18 cellular contexts compared by ENCODE assay signal in the genomic region with DNA sequence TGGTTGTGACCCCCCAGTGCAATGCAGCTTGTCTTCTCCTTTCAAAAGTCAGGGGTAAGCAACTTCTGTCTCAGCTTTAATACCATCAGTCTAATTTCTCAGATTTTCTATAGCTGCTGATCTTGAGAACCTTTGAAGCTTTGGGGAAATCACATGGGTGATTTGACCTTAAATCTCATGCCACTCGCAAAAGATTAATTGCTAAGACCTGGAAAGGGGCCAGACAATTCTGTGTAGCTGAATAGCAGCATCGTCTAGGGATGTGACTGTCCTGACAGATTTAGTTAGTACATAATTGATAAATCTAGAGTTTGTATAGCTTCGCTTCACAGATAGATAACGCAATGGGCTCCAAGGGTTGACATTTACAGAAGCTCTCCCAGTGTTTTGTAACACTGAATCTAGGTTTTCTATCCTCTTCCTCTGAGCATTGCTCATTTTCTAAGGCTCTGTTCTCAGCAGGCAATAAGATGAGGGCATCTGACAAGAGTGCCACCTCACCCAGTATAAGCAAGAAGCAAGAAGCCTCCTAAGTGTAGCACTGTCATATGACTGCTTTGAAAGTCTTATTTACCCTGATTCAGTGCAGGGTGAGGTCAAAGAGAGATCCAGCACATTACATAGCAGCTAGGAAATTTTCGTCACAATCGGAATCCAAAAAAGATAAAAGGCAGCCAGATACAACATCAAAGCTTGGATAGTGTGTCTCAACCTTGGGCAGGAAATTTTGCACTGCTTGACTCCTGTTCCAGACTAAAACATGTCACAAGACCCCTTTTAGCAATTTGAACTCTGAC. TPM values are rescaled to one million over a fixed set of nuclear protein-coding genes. Genes with fewer than 3 reads are reported as not detected.
DNase-seq lines count a peak whose midpoint lies in the region; ATAC-seq and TF ChIP-seq lines count a peak whose summit lies in the region.
"Had no signal": no experiment of that assay in that cellular context is flagged by ENCODE, and none has a peak within 500 bp of the region (broad histone marks: within the 10 kb centered on the region; RNA-seq: fewer than 3 reads in every experiment).

No MANE protein-coding gene starts in this region.

- no peak overlapping the region for H3K4me3 ChIP-seq in body of pancreas
- no peak overlapping the region for H3K4me3 ChIP-seq in mesendoderm (ENCODE audit: low read length)
- H3K4me3 ChIP-seq: coronary artery, GM23248, Peyer's patch, right lobe of liver, vagina had no signal

- no peak for TF ChIP-seq CTCF in body of pancreas (IDR thresholded peaks at IDR 0.05)

- no peaks in the 10 kb centered on the region for H3K79me1 ChIP-seq in mesendoderm (ENCODE audit: low read length)

- TF ChIP-seq POLR2A in body of pancreas (IDR thresholded peaks at IDR 0.05): no peak

- H3K9me3 ChIP-seq in body of pancreas: no peaks in the 10 kb centered on the region
- H3K9me3 ChIP-seq: Peyer's patch, right lobe of liver, vagina had no signal

- intact Hi-C loops in body of pancreas (cut with DNase I): no loop called here

- H3K27ac ChIP-seq in body of pancreas (no peak overlapping the region), mesendoderm (ENCODE audit: low read depth, low read length) (no peak overlapping the region)
- H3K27ac ChIP-seq: GM23248, Peyer's patch, right lobe of liver, vagina had no signal

- H3K4me1 ChIP-seq in body of pancreas: peaks cover 14% of the 10 kb centered on the region
- peaks cover under 1% of the 10 kb centered on the region for H3K4me1 ChIP-seq in mesendoderm (ENCODE audit: control insufficient read depth, low read depth, low read length)
- H3K4me1 ChIP-seq: Peyer's patch, right lobe of liver had no signal

- H4K8ac ChIP-seq in mesendoderm (ENCODE audit: low read depth, low read length): no peak overlapping the region

- H3K18ac ChIP-seq in mesendoderm (ENCODE audit: low read length): peak overlapping the region; percentile 7

- H3K27me3 ChIP-seq in body of pancreas: no peaks in the 10 kb centered on the region
- H3K27me3 ChIP-seq in mesendoderm (ENCODE audit: insufficient read depth, low read length, poor library complexity): no peaks in the 10 kb centered on the region
- H3K27me3 ChIP-seq: Peyer's patch, right lobe of liver, vagina had no signal

- H3K4me2 ChIP-seq in mesendoderm (ENCODE audit: low read length): no peak overlapping the region

- H3K9ac ChIP-seq in mesendoderm (ENCODE audit: low read length): no peak overlapping the region
- H3K9ac ChIP-seq: GM23248 had no signal

- H3K23ac ChIP-seq in mesendoderm (ENCODE audit: low read length): no peak overlapping the region

- no peak overlapping the region for H3K4ac ChIP-seq in mesendoderm (ENCODE audit: low read depth, low read length)

- H2BK15ac ChIP-seq in mesendoderm (replicated peaks; ENCODE audit: low read depth): no peak overlapping the region

- H3K56ac ChIP-seq in mesendoderm (ENCODE audit: low read length): no peak overlapping the region

- no peaks in the 10 kb centered on the region for H3K79me2 ChIP-seq in mesendoderm (ENCODE audit: control insufficient read depth, insufficient read depth, low read length)

- peak; percentile 18 for ATAC-seq in body of pancreas

- H2AK5ac ChIP-seq in mesendoderm (ENCODE audit: low read length): no peak overlapping the region

- 30 to 34% methylated on average over 6 of the region's 6 CpGs for WGBS in body of pancreas, 2 donors
- WGBS in mesendoderm (ENCODE audit: extremely low coverage, insufficient coverage, low lambda C conversion rate): no CpG with 5 or more reads among the region's 6 CpGs

- DNase-seq in COR-L47 (lab: John Stamatoyannopoulos, UW) (peak; percentile 47), NCI-H524 (lab: John Stamatoyannopoulos, UW) (peak; percentile 63 to 86), body of pancreas (peak in 1 of 4 donors; percentile 5), mesendoderm (no peak), RKO (ENCODE audit: low spot score) (no peak), dermis blood vessel endothelial cell (no peak), NCI-H510A treated with DMSO at 0.1 percent for 48 hours (lab: John Stamatoyannopoulos, UW) (no peak)
- no peak for DNase-seq in NK-92 treated with Interleukin-12 subunit alpha and Interleukin-12 subunit beta, amount 100 ng/mL, for 24 hours (lab: John Stamatoyannopoulos, UW)
- DNase-seq: activated CD4-positive, alpha-beta T cell treated with anti-CD3 and anti-CD28 coated beads, Interleukin-2, amount 50 U/mL, for 1 hour; activated gamma-delta T cell treated with Interleukin-2 at 50 U/mL for 16 hours; anterior cingulate cortex; foreskin fibroblast; GM23248; nucleus accumbens; Peyer's patch; right lobe of liver had no signal

- H4K5ac ChIP-seq in mesendoderm (ENCODE audit: low read length): no peak overlapping the region

- H2BK5ac ChIP-seq in mesendoderm (ENCODE audit: low read length): no peak overlapping the region

- H3K36me3 ChIP-seq in body of pancreas (replicated peaks in 1 of 2; ENCODE audit: insufficient read depth in 1 of 2, low read depth in 2 of 2) (no peaks in the 10 kb centered on the region), mesendoderm (ENCODE audit: control insufficient read depth, insufficient read depth, low read length) (no peaks in the 10 kb centered on the region)
- H3K36me3 ChIP-seq: Peyer's patch, right lobe of liver, vagina had no signal

- no peak overlapping the region for H2BK120ac ChIP-seq in mesendoderm (ENCODE audit: low read depth, low read length)

RNA-seq across cellular contexts. Expression of gene DUT, which starts 47.7 kb away (rescaled TPM):
- 10 to 100 TPM; 71.1 to 77.8 TPM for total RNA-seq in body of pancreas
- polyA plus RNA-seq in mesendoderm (2013, experiment 1 of 2): 191 TPM
- 190 TPM for polyA plus RNA-seq in mesendoderm (2013, experiment 2 of 2)
- total RNA-seq in dermis blood vessel endothelial cell: 49.8 and 58.4 TPM in 2 replicates

Comparison
In these comparisons a context has a peak if more than half of its experiments do, and no peak if none do; other contexts are left out.
1. DNase-seq: peak in COR-L47 (single experiment) and NCI-H524 (2 of 2); none in mesendoderm (single experiment), RKO (single experiment), NK-92 treated with Interleukin-12 subunit alpha and Interleukin-12 subunit beta, amount 100 ng/mL, for 24 hours (single experiment), dermis blood vessel endothelial cell (single experiment) and NCI-H510A treated with DMSO at 0.1 percent for 48 hours (single experiment).